8 cellular contexts compared by ENCODE assay signal in the genomic region with DNA sequence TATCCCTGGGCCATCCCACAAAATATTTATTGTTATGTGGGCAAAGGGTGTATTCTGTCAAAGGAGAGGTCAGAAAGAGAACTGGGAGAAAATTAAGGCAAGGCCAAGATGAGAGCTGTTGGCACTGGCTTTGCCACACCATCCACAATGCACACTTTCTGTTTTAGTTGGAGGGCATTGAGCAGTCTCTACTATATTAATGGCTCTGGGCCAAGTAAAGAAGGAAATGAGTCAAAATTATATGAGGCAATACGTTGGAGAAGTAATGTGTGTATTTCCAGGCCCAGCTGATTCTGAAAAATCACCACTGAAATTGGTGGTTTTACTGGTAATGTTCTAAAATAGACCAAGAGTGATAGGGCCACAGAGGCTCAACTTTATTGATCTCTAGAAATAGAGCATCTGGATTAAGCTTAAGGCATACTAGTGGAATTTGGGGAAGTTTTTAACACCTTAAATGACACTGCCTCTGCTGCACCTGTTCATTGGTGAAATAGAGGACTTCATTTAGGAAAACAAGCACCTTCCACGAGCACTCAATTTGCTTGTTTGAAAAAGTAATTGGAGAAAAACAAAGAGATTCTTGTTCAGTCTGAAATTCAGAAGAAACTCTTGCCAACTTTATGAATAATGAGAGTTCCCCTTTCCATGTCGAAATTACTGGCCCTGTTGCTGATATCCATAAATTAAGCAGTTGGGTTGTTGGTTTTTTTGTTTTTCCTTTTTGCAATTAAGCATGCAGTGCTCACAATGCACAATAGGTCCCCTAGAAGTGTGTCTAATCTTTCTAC.
A peak's percentile ranks its signal among the peaks of the same experiment; 100 is the strongest.
DNase-seq lines count a peak whose midpoint lies in the region; ATAC-seq and TF ChIP-seq lines count a peak whose summit lies in the region.

No MANE protein-coding gene starts in this region.

- DNase-seq in WERI-Rb-1 (no peak), caudate nucleus (lab: John Stamatoyannopoulos, UW) (no peak), BE2C (no peak)
- no peak for DNase-seq in stimulated activated CD4-positive, alpha-beta T cell treated with anti-CD3 and anti-CD28 coated beads, Interleukin-12 subunit alpha, Interleukin-12 subunit beta, amount 100 ng/mL, for 4 hours

- H3K27me3 ChIP-seq in WERI-Rb-1 (ENCODE audit: insufficient read depth, low read depth, severe bottlenecking) (no peaks in the 10 kb centered on the region), muscle layer of duodenum (ENCODE audit: low read depth, low read length) (no peaks in the 10 kb centered on the region), BE2C (no peaks in the 10 kb centered on the region)

- ATAC-seq in GM18868 (IDR thresholded peaks at IDR 0.05; ENCODE audit: unreplicated experiment) (peak; percentile 88), HG03469 (IDR thresholded peaks at IDR 0.05; ENCODE audit: unreplicated experiment) (peak; percentile 80)
- no peak for ATAC-seq in activated CD4-positive, CD25-positive, alpha-beta regulatory T cell treated with anti-CD3 and anti-CD28 coated beads, Interleukin-2, amount 50 U/mL, for 24 hours

- H3K36me3 ChIP-seq in WERI-Rb-1, result no peaks in the 10 kb centered on the region
- H3K36me3 ChIP-seq in muscle layer of duodenum (ENCODE audit: control insufficient read depth in 1 of 2, insufficient read depth in 2 of 2, low read length in 2 of 2), result no peaks in the 10 kb centered on the region
- H3K36me3 ChIP-seq in BE2C, result no peaks in the 10 kb centered on the region

- H3K4me1 ChIP-seq in muscle layer of duodenum (ENCODE audit: control insufficient read depth in 1 of 2, insufficient read depth in 2 of 2, low read length in 2 of 2), result peaks cover 8 to 14% of the 10 kb centered on the region in 2 donors
- H3K4me1 ChIP-seq in BE2C, result no peaks in the 10 kb centered on the region

- no peak for TF ChIP-seq CTCF in WERI-Rb-1 (IDR thresholded peaks at IDR 0.05; ENCODE audit: low read depth, low read length)
- no peak for TF ChIP-seq CTCF in BE2C (IDR thresholded peaks at IDR 0.05; ENCODE audit: low read depth, low read length)

- no peaks in the 10 kb centered on the region for H3K9me3 ChIP-seq in WERI-Rb-1 (ENCODE audit: severe bottlenecking)
- no peaks in the 10 kb centered on the region for H3K9me3 ChIP-seq in muscle layer of duodenum (ENCODE audit: control insufficient read depth in 1 of 2, low read length in 2 of 2)
- no peaks in the 10 kb centered on the region for H3K9me3 ChIP-seq in BE2C

- peak overlapping the region; percentile 68 for H3K27ac ChIP-seq in WERI-Rb-1
- peak overlapping the region; percentile 46 for H3K27ac ChIP-seq in muscle layer of duodenum (ENCODE audit: low read length)
- no peak overlapping the region for H3K27ac ChIP-seq in caudate nucleus (ENCODE audit: low read depth, low read length)

- no peak overlapping the region for H3K4me3 ChIP-seq in WERI-Rb-1 (ENCODE audit: low read depth, low read length)
- no peak overlapping the region for H3K4me3 ChIP-seq in muscle layer of duodenum (ENCODE audit: low read depth in 1 of 2, low read length in 2 of 2)
- H3K4me3 ChIP-seq in BE2C (ENCODE audit: low read depth, low read length), result no peak overlapping the region

Comparison
In these comparisons a context has a peak if more than half of its experiments do, and no peak if none do; other contexts are left out.
1. ATAC-seq: peak in GM18868 (single experiment) and HG03469 (single experiment); none in activated CD4-positive, CD25-positive, alpha-beta regulatory T cell treated with anti-CD3 and anti-CD28 coated beads, Interleukin-2, amount 50 U/mL, for 24 hours (0 of 2).